Comparison of ENCODE assay signal across 9 cellular contexts in the genomic region with DNA sequence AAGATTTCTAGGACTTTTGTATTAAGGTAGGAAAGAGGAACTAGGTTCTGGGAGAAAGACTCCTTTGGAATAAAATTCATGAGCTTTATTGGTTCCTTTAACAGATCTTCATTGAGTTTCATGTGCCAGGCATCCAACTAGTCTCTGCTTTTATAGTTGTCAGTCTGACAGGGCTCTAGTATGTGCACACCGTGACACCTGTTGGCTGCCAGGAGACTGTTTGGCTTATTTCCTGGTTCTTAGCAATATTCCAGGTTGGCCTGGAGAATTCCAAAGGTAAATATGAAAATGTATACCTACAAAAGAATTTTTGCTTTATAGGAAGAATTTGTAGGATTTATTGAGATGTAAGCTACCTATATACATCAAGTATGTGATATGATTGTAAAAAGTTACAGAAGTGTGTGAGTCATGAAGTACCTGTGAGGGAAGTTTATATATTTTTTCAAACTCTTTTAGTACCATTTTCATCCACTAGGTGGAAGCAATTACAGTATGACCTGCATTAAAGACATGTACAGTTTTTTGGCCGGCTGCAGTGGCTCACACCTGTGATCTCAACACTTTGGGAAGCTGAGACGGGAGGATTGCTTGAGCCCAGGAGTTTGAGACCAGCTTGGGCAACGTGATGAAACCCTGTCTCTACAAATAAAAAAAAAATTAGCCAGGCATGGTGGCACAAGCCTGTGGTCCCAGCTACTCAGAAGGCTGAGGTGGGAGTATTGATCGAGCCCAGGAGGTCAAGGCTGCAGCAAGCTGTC. TPM values are rescaled to one million over a fixed set of nuclear protein-coding genes. Genes with fewer than 3 reads are reported as not detected.
DNase-seq lines count a peak whose midpoint lies in the region; ATAC-seq and TF ChIP-seq lines count a peak whose summit lies in the region.
"Had no signal": no experiment of that assay in that cellular context is flagged by ENCODE, and none has a peak within 500 bp of the region (broad histone marks: within the 10 kb centered on the region; RNA-seq: fewer than 3 reads in every experiment).

No MANE protein-coding gene starts in this region.

- peaks cover 18% of the 10 kb centered on the region for H3K27me3 Mint-ChIP-seq in endodermal cell (ENCODE audit: insufficient read depth)

- WGBS in endodermal cell (ENCODE audit: insufficient coverage in 1 of 2, insufficient read length in 1 of 2), 2 experiments: 68 to 100% methylated on average over 1 to 5 of the region's 5 CpGs

- H3K4me3 ChIP-seq in SK-N-MC (no peak overlapping the region), endodermal cell (ENCODE audit: low read length) (no peak overlapping the region), muscle layer of colon (ENCODE audit: low read depth in 1 of 2, low read length in 2 of 2) (no peak overlapping the region)

- peak; percentile 87 for ATAC-seq in GM18505 (IDR thresholded peaks at IDR 0.05; ENCODE audit: unreplicated experiment)
- ATAC-seq in HG02798 (IDR thresholded peaks at IDR 0.05; ENCODE audit: poor library complexity, unreplicated experiment): peak; percentile 84
- no peak for ATAC-seq in HG03039 (IDR thresholded peaks at IDR 0.05; ENCODE audit: unreplicated experiment)

- no peaks in the 10 kb centered on the region for H3K9me3 ChIP-seq in SK-N-MC (ENCODE audit: low read depth, low read length)
- H3K9me3 ChIP-seq in endodermal cell (ENCODE audit: control insufficient read depth, low read length): no peaks in the 10 kb centered on the region
- no peaks in the 10 kb centered on the region for H3K9me3 ChIP-seq in muscle layer of colon (ENCODE audit: low read length)

- H3K9ac ChIP-seq in SK-N-MC (ENCODE audit: insufficient read length): no peak overlapping the region
- H3K9ac ChIP-seq in endodermal cell (ENCODE audit: extremely low read depth, low read length, poor library complexity, severe bottlenecking): no peak overlapping the region
- H3K9ac ChIP-seq in muscle layer of colon (ENCODE audit: low read length): no peak overlapping the region

- DNase-seq in Ammon's horn (ENCODE audit: low spot score) (peak; percentile 44), NCI-H1092 (lab: John Stamatoyannopoulos, UW) (peak; percentile 47), SK-N-MC (ENCODE audit: low read depth, low spot score) (peak; percentile 22), endodermal cell (peak; percentile 63)

- peaks cover 25% of the 10 kb centered on the region for H3K4me1 Mint-ChIP-seq in endodermal cell

- H3K36me3 Mint-ChIP-seq in endodermal cell (ENCODE audit: low read depth): peaks cover 33% of the 10 kb centered on the region

- no peaks in the 10 kb centered on the region for H3K4me1 ChIP-seq in endodermal cell (ENCODE audit: control insufficient read depth, insufficient read depth, low read length)
- H3K4me1 ChIP-seq in muscle layer of colon (ENCODE audit: insufficient read depth, low read length): peaks cover 4% of the 10 kb centered on the region

- no peak overlapping the region for H3K27ac Mint-ChIP-seq in endodermal cell
- H3K27ac Mint-ChIP-seq: T-helper 1 cell treated with Interleukin-12 subunit alpha and Interleukin-12 subunit beta and Interleukin-4 antibody, amounts not matched to agents 30 μg/mL and 1 μg/mL, for 36 hours had no signal

- no peaks in the 10 kb centered on the region for H3K9me3 Mint-ChIP-seq in endodermal cell
- H3K9me3 Mint-ChIP-seq: T-helper 1 cell treated with Interleukin-12 subunit alpha and Interleukin-12 subunit beta and Interleukin-4 antibody, amounts not matched to agents 30 μg/mL and 1 μg/mL, for 36 hours had no signal

- no peak overlapping the region for H3K4me3 Mint-ChIP-seq in endodermal cell
- H3K4me3 Mint-ChIP-seq: T-helper 1 cell treated with Interleukin-12 subunit alpha and Interleukin-12 subunit beta and Interleukin-4 antibody, amounts not matched to agents 30 μg/mL and 1 μg/mL, for 36 hours had no signal

- no peak for TF ChIP-seq POLR2A in GM18505 (IDR thresholded peaks at IDR 0.05; ENCODE audit: borderline replicate concordance, extremely low read depth, insufficient read depth, insufficient read length)

- H3K36me3 ChIP-seq in SK-N-MC (ENCODE audit: insufficient read depth, low read length) (peaks cover 41% of the 10 kb centered on the region), endodermal cell (ENCODE audit: control insufficient read depth, insufficient read depth, low read length) (peaks cover 17% of the 10 kb centered on the region), muscle layer of colon (ENCODE audit: insufficient read depth, low read length) (peaks cover 20% of the 10 kb centered on the region)

- H3K27ac ChIP-seq in SK-N-MC (no peak overlapping the region), endodermal cell (ENCODE audit: low read depth, low read length) (no peak overlapping the region), muscle layer of colon (ENCODE audit: low read depth, low read length) (peak overlapping the region; percentile 17)

- H3K27me3 ChIP-seq in endodermal cell (ENCODE audit: control insufficient read depth, insufficient read depth, low read length, poor library complexity, severe bottlenecking) (peaks cover 24% of the 10 kb centered on the region), muscle layer of colon (ENCODE audit: control insufficient read depth in 1 of 2, insufficient read depth in 2 of 2, low read length in 2 of 2) (no peaks in the 10 kb centered on the region)

- peak; percentile 83 for TF ChIP-seq CTCF in endodermal cell (conservative IDR thresholded peaks at IDR 0.05)

RNA-seq across cellular contexts. Expression of a gene that starts 35.2 kb away (rescaled TPM):
- total RNA-seq in endodermal cell: 10 to 100 TPM; 32.9 to 33.5 TPM
- polyA plus RNA-seq in endodermal cell (2013, experiment 1 of 2): 25.6 TPM
- 23.2 TPM for polyA plus RNA-seq in endodermal cell (2013, experiment 2 of 2)

RNA-seq across cellular contexts. Expression of a gene that starts 35.3 kb away (rescaled TPM):
- 10 to 100 TPM; 23.9 to 32.1 TPM for total RNA-seq in endodermal cell
- 20.1 TPM for polyA plus RNA-seq in endodermal cell (2013, experiment 1 of 2)
- polyA plus RNA-seq in endodermal cell (2013, experiment 2 of 2): 18.3 TPM
